8 cellular contexts compared by ENCODE assay signal in the genomic region with DNA sequence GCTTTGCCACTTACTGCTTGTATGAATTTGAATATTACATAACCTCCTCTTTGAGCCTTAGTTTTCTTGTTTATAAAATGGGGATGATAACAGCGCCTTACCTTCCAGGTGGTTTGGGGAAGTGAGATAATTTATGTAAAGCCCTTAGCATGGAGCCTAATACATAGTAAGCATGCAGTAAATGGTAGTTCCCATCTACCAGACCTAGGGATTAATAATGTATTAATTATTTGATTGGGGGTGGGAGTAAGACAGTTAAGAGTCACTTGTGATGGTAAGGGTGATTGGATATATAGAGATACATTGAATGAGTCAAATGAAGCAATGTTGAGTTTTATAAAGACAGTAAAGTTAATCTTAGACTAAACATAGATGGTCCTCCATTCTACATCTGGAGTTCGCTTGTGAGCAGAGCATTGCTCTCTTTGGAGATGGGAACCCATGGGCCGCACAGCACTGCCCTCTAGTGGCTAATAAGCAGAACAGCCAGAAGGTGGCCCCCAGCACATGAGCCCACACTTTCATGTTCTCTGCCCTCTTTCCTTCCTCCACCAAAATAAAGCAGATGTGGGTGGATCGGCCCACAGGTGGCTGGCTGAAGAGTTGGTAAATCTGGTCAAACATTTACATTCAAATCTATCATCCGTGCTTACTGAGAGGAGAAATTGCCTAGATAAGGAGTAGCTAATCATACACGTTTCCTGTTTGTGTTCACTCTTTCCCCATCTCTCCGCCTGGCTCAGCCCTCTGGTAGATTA. TPM values are rescaled to one million over a fixed set of nuclear protein-coding genes. Genes with fewer than 3 reads are reported as not detected.
DNase-seq lines count a peak whose midpoint lies in the region; ATAC-seq and TF ChIP-seq lines count a peak whose summit lies in the region.

No MANE protein-coding gene starts in this region.

- H4K20me1 ChIP-seq in HCT116 (ENCODE audit: insufficient read depth) (no peaks in the 10 kb centered on the region; the same call in 1 of the 2 replicates), hepatocyte (ENCODE audit: insufficient read depth, poor library complexity, severe bottlenecking) (no peaks in the 10 kb centered on the region)

- no peaks in the 10 kb centered on the region for H3K4me1 ChIP-seq in HCT116 (ENCODE audit: control insufficient read depth in 1 of 2, insufficient read depth in 2 of 2, low read length in 2 of 2)
- H3K4me1 ChIP-seq in hepatocyte (ENCODE audit: insufficient read depth), result peaks cover 33% of the 10 kb centered on the region

- peak overlapping the region; percentile 28 for H3K4me3 Mint-ChIP-seq in T-helper 17 cell

- TF ChIP-seq POLR2A in HCT116 (IDR thresholded peaks at IDR 0.05; ENCODE audit: borderline replicate concordance, extremely low read depth, insufficient read depth, insufficient read length), result no peak

- H3K9me3 ChIP-seq in HCT116 (ENCODE audit: control insufficient read depth in 1 of 2, insufficient read depth in 1 of 2, low read depth in 1 of 2, low read length in 2 of 2) (no peaks in the 10 kb centered on the region), T-helper 17 cell (ENCODE audit: control insufficient read depth, low read length, poor library complexity, severe bottlenecking) (no peaks in the 10 kb centered on the region), hepatocyte (ENCODE audit: low read depth) (no peaks in the 10 kb centered on the region)

- peak; percentile 79 for DNase-seq in G401 (ENCODE audit: low spot score)
- DNase-seq in HCT116 (ENCODE audit: low read depth, low spot score), result no peak
- peak; percentile 40 for DNase-seq in NCI-H128 (lab: John Stamatoyannopoulos, UW; ENCODE audit: unreplicated experiment)
- peak; percentile 33 to 55 (median 49) for DNase-seq in T-helper 17 cell
- DNase-seq in amygdala (lab: John Stamatoyannopoulos, UW), result peak in 42 of 56 donors; percentile 10 to 73 (median 34)
- peak; percentile 80 for DNase-seq in hepatocyte (ENCODE audit: low spot score)
- DNase-seq in stimulated activated CD4-positive, alpha-beta T cell treated with anti-CD3 and anti-CD28 coated beads, Interleukin-12 subunit alpha, Interleukin-12 subunit beta, amount 100 ng/mL, for 24 hours (ENCODE audit: low read depth in 2 of 2), result peak; percentile 42 to 52

- no peak overlapping the region for H3K4me3 ChIP-seq in HCT116 (replicated peaks in 1 of 2; ENCODE audit: low read depth in 1 of 2, low read length in 2 of 2)
- no peak overlapping the region for H3K4me3 ChIP-seq in hepatocyte

- peaks cover 20% of the 10 kb centered on the region for H3K4me1 Mint-ChIP-seq in T-helper 17 cell

- peak; percentile 82 for TF ChIP-seq RAD21 in HCT116 (IDR thresholded peaks at IDR 0.05; ENCODE audit: low read depth)

- in situ Hi-C loops in G401 (cut with HindIII; ENCODE audit: low sequenced_read_pairs), result no loop called here

- CTCF ChIA-PET in HCT116 (lab: Charles Lee), result interaction anchor here (0.7 to 1.8 kb wide), 4 partner anchors 12 to 88 kb away, joined by 3 to 4 read pairs (median 4); no protein-coding TSS in a partner anchor

- H3K36me3 Mint-ChIP-seq in T-helper 17 cell (ENCODE audit: low read depth), result peaks cover 8% of the 10 kb centered on the region

- WGBS in hepatocyte (ENCODE audit: low lambda C conversion rate, missing lambda C conversion rate), result 36% methylated on average over 7 of the region's 7 CpGs

- H3K27ac ChIP-seq in HCT116 (ENCODE audit: low read depth, low read length) (no peak overlapping the region), hepatocyte (peak overlapping the region; percentile 4)

- H3K79me2 ChIP-seq in HCT116 (ENCODE audit: insufficient read depth, low read length) (no peaks in the 10 kb centered on the region), hepatocyte (peaks cover 21% of the 10 kb centered on the region)

- H3K9me2 ChIP-seq in HCT116 (ENCODE audit: insufficient read depth), result no peaks in the 10 kb centered on the region
- H3K9me2 ChIP-seq in hepatocyte (replicated peaks; ENCODE audit: insufficient read depth), result no peaks in the 10 kb centered on the region

- intact Hi-C loops in HCT116 (cut with micrococcal nuclease), result loop anchor here (1.0 to 2.0 kb wide), 3 partner anchors 54 to 559 kb away; no protein-coding TSS in a partner anchor

- POLR2A ChIA-PET in HCT116 (lab: Charles Lee), result no interaction called here

- H3K27ac Mint-ChIP-seq in T-helper 17 cell, result peak overlapping the region; percentile 32

- no TSS peak for BruUV-seq in HCT116 (replicated peaks; lab: Mats Ljungman, UMichigan)

- H3K36me3 ChIP-seq in HCT116 (ENCODE audit: control insufficient read depth in 1 of 2, insufficient read depth in 2 of 2, low read length in 2 of 2) (peaks cover 29 to 40% of the 10 kb centered on the region in 2 experiments), hepatocyte (replicated peaks; ENCODE audit: insufficient read depth, low read depth) (peaks cover 3% of the 10 kb centered on the region)

- TF ChIP-seq CTCF in HCT116 (IDR thresholded peaks at IDR 0.05 in 2 of 3, conservative IDR thresholded peaks at IDR 0.05 in 1 of 3; ENCODE audit: borderline replicate concordance in 1 of 3, insufficient read depth in 1 of 3, low read depth in 2 of 3, low read length in 2 of 3) (peak; percentile 82 to 98 (median 95)), hepatocyte (IDR thresholded peaks at IDR 0.05; ENCODE audit: poor library complexity) (peak; percentile 98)

- ATAC-seq in HCT116 (peak; percentile 97), T-helper 17 cell (peak; percentile 99), GM18519 (IDR thresholded peaks at IDR 0.05; ENCODE audit: low FRiP score, unreplicated experiment) (no peak)

- H3K4me2 ChIP-seq in HCT116 (ENCODE audit: low read length) (no peak overlapping the region), hepatocyte (no peak overlapping the region)

- RAD21 ChIA-PET in HCT116 (lab: Charles Lee; ENCODE audit: low non-redundant PET in 1 of 2, low total read pairs in 2 of 2, uncharacterized antibody in 2 of 2, unreplicated experiment in 2 of 2), result interaction anchor here in 1 of 2 experiments (0.6 kb wide), 1 partner anchor 43 kb away, joined by 3 read pairs; no protein-coding TSS in a partner anchor

- H3K27me3 ChIP-seq in HCT116 (ENCODE audit: insufficient read depth, low read length) (no peaks in the 10 kb centered on the region), hepatocyte (no peaks in the 10 kb centered on the region)

- no peak overlapping the region for H3K9ac ChIP-seq in HCT116 (ENCODE audit: low read length)

- H3K27me3 Mint-ChIP-seq in T-helper 17 cell, result no peaks in the 10 kb centered on the region

- H2AFZ ChIP-seq in HCT116 (ENCODE audit: low read depth, low read length, poor library complexity, severe bottlenecking) (no peak overlapping the region), hepatocyte (no peak overlapping the region)

TF ChIP-seq in HCT116, 20 proteins besides CTCF, POLR2A, EP300 and RAD21 (continues in another document):
- TF ChIP-seq ZBTB33 (IDR thresholded peaks at IDR 0.05; ENCODE audit: extremely low read depth, insufficient replicate concordance, low read length) (no peak), EZH2 (IDR thresholded peaks at IDR 0.05) (no peak), EZH2phosphoT487 (IDR thresholded peaks at IDR 0.05; ENCODE audit: borderline replicate concordance) (no peak), JUND (IDR thresholded peaks at IDR 0.05) (no peak), ZFX (IDR thresholded peaks at IDR 0.05) (no peak), FOSL1 (IDR thresholded peaks at IDR 0.05; ENCODE audit: low read depth) (no peak), ELF1 (IDR thresholded peaks at IDR 0.05; ENCODE audit: borderline replicate concordance, low read depth) (no peak), SRF (IDR thresholded peaks at IDR 0.05; ENCODE audit: low read depth) (no peak), SP1 (IDR thresholded peaks at IDR 0.05; ENCODE audit: low read depth) (no peak), CBX3 (IDR thresholded peaks at IDR 0.05; ENCODE audit: low read depth) (no peak), CEBPB (IDR thresholded peaks at IDR 0.05; ENCODE audit: low read depth) (no peak), SIN3A (IDR thresholded peaks at IDR 0.05; ENCODE audit: low read depth) (no peak), ZNF274 (IDR thresholded peaks at IDR 0.05; ENCODE audit: low read depth, low read length) (no peak), TCF7L2 (IDR thresholded peaks at IDR 0.05; ENCODE audit: borderline replicate concordance, extremely low read depth, insufficient read depth, insufficient read length) (no peak), YY1 (IDR thresholded peaks at IDR 0.05; ENCODE audit: extremely low read depth, insufficient replicate concordance, low read depth, low read length) (no peak)
- TF ChIP-seq, protein P1, sequence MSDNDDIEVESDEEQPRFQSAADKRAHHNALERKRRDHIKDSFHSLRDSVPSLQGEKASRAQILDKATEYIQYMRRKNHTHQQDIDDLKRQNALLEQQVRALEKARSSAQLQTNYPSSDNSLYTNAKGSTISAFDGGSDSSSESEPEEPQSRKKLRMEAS (IDR thresholded peaks at IDR 0.05), result no peak
- TF ChIP-seq, protein P2, sequence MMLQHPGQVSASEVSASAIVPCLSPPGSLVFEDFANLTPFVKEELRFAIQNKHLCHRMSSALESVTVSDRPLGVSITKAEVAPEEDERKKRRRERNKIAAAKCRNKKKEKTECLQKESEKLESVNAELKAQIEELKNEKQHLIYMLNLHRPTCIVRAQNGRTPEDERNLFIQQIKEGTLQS (IDR thresholded peaks at IDR 0.05), result no peak

RNA-seq across cellular contexts. Expression of gene TAMALIN, which starts 26.5 kb away (rescaled TPM):
- total RNA-seq in G401 (2014; rRNA removed; shearing (Covaris generic)), result 33.3 and 78.2 TPM in 2 replicates
- total RNA-seq in HCT116 (2021; ENCODE audit: unreplicated experiment) (1.1 TPM), T-helper 17 cell (100 to 1,000 TPM; 491 to 562 TPM), hepatocyte (4.0 and 8.0 TPM in 2 replicates)
- polyA plus RNA-seq in HCT116 (2012), result 0.33 and 0.36 TPM in 2 replicates
- 9.9 and 17.0 TPM in 2 replicates for polyA plus RNA-seq in hepatocyte

RNA-seq across cellular contexts. Expression of gene ACVR1B, which starts 28.7 kb away (rescaled TPM):
- total RNA-seq in G401 (2014; rRNA removed; shearing (Covaris generic)), result 1.6 and 3.0 TPM in 2 replicates
- total RNA-seq in HCT116 (2021; ENCODE audit: unreplicated experiment) (22.7 TPM), T-helper 17 cell (1 to 10 TPM; 6.5 to 8.7 TPM), hepatocyte (16.3 and 22.4 TPM in 2 replicates)
- 16.8 and 17.6 TPM in 2 replicates for polyA plus RNA-seq in HCT116 (2012)
- polyA plus RNA-seq in hepatocyte, result 4.8 and 5.7 TPM in 2 replicates
